ENCODE assay signal across 8 cellular contexts in the genomic region with DNA sequence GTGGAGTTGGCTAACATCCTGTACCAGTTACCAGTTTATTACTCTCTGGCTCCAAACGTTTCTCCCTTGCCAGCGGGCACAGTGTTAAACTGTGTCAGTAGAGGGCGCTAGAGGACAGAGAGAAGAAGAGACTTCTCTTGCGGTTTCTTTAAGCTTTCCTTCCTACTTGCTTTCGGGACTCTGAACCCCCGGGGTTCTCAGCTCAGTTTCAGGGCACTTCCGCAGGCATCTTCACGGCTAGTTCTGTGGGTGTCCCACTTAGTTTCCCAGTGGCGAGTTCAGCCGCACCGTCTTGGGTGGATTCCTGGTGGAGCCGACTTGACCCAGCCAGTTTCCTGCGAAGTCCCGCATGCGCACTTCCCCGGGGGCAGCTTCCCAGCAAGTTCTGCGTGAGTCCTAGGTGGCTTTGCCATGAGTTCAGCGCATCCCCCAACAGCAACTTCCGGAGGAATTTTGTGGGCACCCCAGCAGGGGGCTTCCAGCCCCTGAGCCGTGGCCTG. TPM values are rescaled to one million over a fixed set of nuclear protein-coding genes. Genes with fewer than 3 reads are reported as not detected.
DNase-seq lines count a peak whose midpoint lies in the region; ATAC-seq and TF ChIP-seq lines count a peak whose summit lies in the region.

No MANE protein-coding gene starts in this region.

- peak; percentile 63 to 69 for ATAC-seq in naive B cell (ENCODE audit: low read depth in 2 of 2)

- DNase-seq in ACHN (peak; percentile 91), LHCN-M2 (ENCODE audit: low read depth) (peak; percentile 92), RPMI7951 (ENCODE audit: low read depth) (peak; percentile 81), fibroblast of mammary gland (ENCODE audit: low read depth) (peak; percentile 82), naive B cell (peak; percentile 84)
- peak; percentile 59 to 67 for DNase-seq in activated T-helper 1 cell treated with anti-CD3 and anti-CD28 coated beads, Interleukin-2, amount 50 U/mL, for 16 hours (ENCODE audit: low read depth in 1 of 2, low spot score in 1 of 2)
- peak; percentile 77 for DNase-seq in stimulated activated naive CD4-positive, alpha-beta T cell treated with Interleukin-2 at 50 U/mL for 16 hours (lab: John Stamatoyannopoulos, UW)

- TF ChIP-seq CTCF in fibroblast of mammary gland (conservative IDR thresholded peaks at IDR 0.05; ENCODE audit: control insufficient read depth, insufficient read depth, low read depth, low read length): peak; percentile 93

- peak overlapping the region; percentile 61 to 92 (median 74) for H3K27ac Mint-ChIP-seq in naive B cell

- no peaks in the 10 kb centered on the region for H3K9me3 Mint-ChIP-seq in naive B cell

- in situ Hi-C loops in ACHN (cut with HindIII; ENCODE audit: low pct_ligation_motif_present, low pct_unique_long_range_greater_than_20kb, low sequenced_read_pairs) (no loop called here), GM18951 (cut with MboI; ENCODE audit: low sequenced_read_pairs, unreplicated experiment) (no loop called here)

- H3K27me3 Mint-ChIP-seq in naive B cell: no peaks in the 10 kb centered on the region

- peak overlapping the region; percentile 63 for H3K4me3 ChIP-seq in fibroblast of mammary gland (ENCODE audit: control insufficient read depth, low read depth, low read length)

- H3K4me1 Mint-ChIP-seq in naive B cell: peaks cover 29 to 48% (median 39%) of the 10 kb centered on the region in 3 donors

- H3K36me3 Mint-ChIP-seq in naive B cell: no peaks in the 10 kb centered on the region

- H3K4me3 Mint-ChIP-seq in naive B cell: peak overlapping the region; percentile 85 to 95 (median 91)

- peak; percentile 31 for TF ChIP-seq POLR2A in GM18951 (IDR thresholded peaks at IDR 0.05; ENCODE audit: extremely low read depth, insufficient read depth, insufficient read length)

RNA-seq across cellular contexts. Expression of a gene that starts 37.9 kb away (rescaled TPM):
- total RNA-seq in LHCN-M2 (2014; rRNA removed): 19.0 and 30.4 TPM in 2 replicates
- polyA plus RNA-seq in LHCN-M2 (2012): 25.1 TPM
- total RNA-seq in RPMI7951 (2014; rRNA removed; shearing (Covaris generic)): 0.60 and 0.78 TPM in 2 replicates
- polyA plus RNA-seq in naive B cell (ENCODE audit: low read depth in 6 of 6): 100 to 1,000 TPM; 315 to 687 (median 417) TPM

RNA-seq across cellular contexts. Expression of a gene that starts 37.9 kb away (rescaled TPM):
- 2.4 and 3.9 TPM in 2 replicates for total RNA-seq in LHCN-M2 (2014; rRNA removed)
- 3.3 TPM for polyA plus RNA-seq in LHCN-M2 (2012)
- total RNA-seq in RPMI7951 (2014; rRNA removed; shearing (Covaris generic)): not detected in 2 replicates
- polyA plus RNA-seq in naive B cell (ENCODE audit: low read depth in 6 of 6): 1 to 10 TPM in 1 of 6 donors, under 1 TPM in 3, not detected in 2; 0.43 to 1.1 (median 0.59) TPM

Comparison
In these comparisons a context has a peak if more than half of its experiments do, and no peak if none do; other contexts are left out.
1. Peak in every context shown above with its lines: DNase-seq, ATAC-seq and H3K4me3 ChIP-seq.
2. RNA of a gene that starts 37.9 kb away (total RNA-seq): 19.0 to 30.4 TPM in LHCN-M2; 0.60 to 0.78 TPM in RPMI7951; every median in the first group is over 10 times any median in the second.